Comparison of ENCODE assay signal across 1 cellular context in genomic region chr19:15199652-15200574, GRCh38.
TF ChIP-seq lines count a peak whose summit lies in the region.

No MANE protein-coding gene starts in this region.

TF ChIP-seq in GM23338, 12 proteins besides CTCF, POLR2A, EP300 and RAD21 (continued from another document):
- TF ChIP-seq ZNF462 (CRISPR knock-in tag; IDR thresholded peaks at IDR 0.05) (no peak), JUNB (IDR thresholded peaks at IDR 0.05; ENCODE audit: unreplicated experiment) (no peak), EZH2phosphoT487 (IDR thresholded peaks at IDR 0.05; ENCODE audit: unreplicated experiment) (no peak)
